8 cellular contexts compared by ENCODE assay signal in genomic region chr2:42098571-42099430, GRCh38. TPM values are rescaled to one million over a fixed set of nuclear protein-coding genes. Genes with fewer than 3 reads are reported as not detected.
DNase-seq lines count a peak whose midpoint lies in the region; ATAC-seq lines count a peak whose summit lies in the region.
"Had no signal": no experiment of that assay in that cellular context is flagged by ENCODE, and none has a peak within 500 bp of the region (broad histone marks: within the 10 kb centered on the region; RNA-seq: fewer than 3 reads in every experiment).

No MANE protein-coding gene starts in this region.

- H3K27ac ChIP-seq in stomach smooth muscle (ENCODE audit: low read length), result peak overlapping the region; percentile 55

- H3K36me3 ChIP-seq in stomach smooth muscle (ENCODE audit: control insufficient read depth in 2 of 2, insufficient read depth in 2 of 2, low read length in 2 of 2), result no peaks in the 10 kb centered on the region

- CTCF ChIA-PET in activated CD4-positive, alpha-beta memory T cell treated with anti-CD3 and anti-CD28 coated beads for 36 hours (lab: Charles Lee), result interaction anchor here (0.6 to 5.6 kb wide), 9 partner anchors 26 to 230 kb away, joined by 3 to 86 read pairs (median 4); no protein-coding TSS in a partner anchor

- peaks cover 19% of the 10 kb centered on the region for H3K4me1 ChIP-seq in stomach smooth muscle (ENCODE audit: control insufficient read depth, insufficient read depth, low read length)

- peak overlapping the region in 1 of 2 donors; percentile 12 for H3K9ac ChIP-seq in stomach smooth muscle (ENCODE audit: low read length in 2 of 2)

- H3K4me1 Mint-ChIP-seq in IgD-negative memory B cell, result peaks cover 48 to 59% (median 59%) of the 10 kb centered on the region in 3 donors
- H3K4me1 Mint-ChIP-seq in activated CD4-positive, alpha-beta memory T cell treated with anti-CD3 and anti-CD28 coated beads for 36 hours (ENCODE audit: low read depth), result peaks cover 51% of the 10 kb centered on the region

- H3K27ac Mint-ChIP-seq in IgD-negative memory B cell, result peak overlapping the region; percentile 85 to 98 (median 93)
- H3K27ac Mint-ChIP-seq in activated CD4-positive, alpha-beta memory T cell treated with anti-CD3 and anti-CD28 coated beads for 36 hours, result peak overlapping the region; percentile 44

- H3K36me3 Mint-ChIP-seq in IgD-negative memory B cell, result no peaks in the 10 kb centered on the region
- peaks cover 10% of the 10 kb centered on the region for H3K36me3 Mint-ChIP-seq in activated CD4-positive, alpha-beta memory T cell treated with anti-CD3 and anti-CD28 coated beads for 36 hours

- intact Hi-C loops in activated CD4-positive, alpha-beta memory T cell treated with anti-CD3 and anti-CD28 coated beads for 36 hours (cut with micrococcal nuclease), result loop anchor here (5.0 kb wide), 1 partner anchor 34 kb away; no protein-coding TSS in a partner anchor

- H3K27me3 Mint-ChIP-seq in IgD-negative memory B cell, result peaks cover under 1% of the 10 kb centered on the region
- H3K27me3 Mint-ChIP-seq in activated CD4-positive, alpha-beta memory T cell treated with anti-CD3 and anti-CD28 coated beads for 36 hours, result no peaks in the 10 kb centered on the region

- DNase-seq in activated CD4-positive, alpha-beta memory T cell treated with anti-CD3 and anti-CD28 coated beads for 36 hours, result no peak
- DNase-seq in left lobe of liver (ENCODE audit: low spot score), result peak; percentile 51
- DNase-seq in NCI-H226, result no peak
- DNase-seq in stimulated activated naive CD4-positive, alpha-beta T cell treated with Interleukin-2 at 50 U/mL for 16 hours (lab: John Stamatoyannopoulos, UW), result no peak

- no peaks in the 10 kb centered on the region for H3K27me3 ChIP-seq in stomach smooth muscle (ENCODE audit: control insufficient read depth in 1 of 2, insufficient read depth in 2 of 2, low read length in 2 of 2)

- H3K9me3 Mint-ChIP-seq in IgD-negative memory B cell, result peaks cover 0 to 6% (median 3%) of the 10 kb centered on the region in 3 donors
- peaks cover 13% of the 10 kb centered on the region for H3K9me3 Mint-ChIP-seq in activated CD4-positive, alpha-beta memory T cell treated with anti-CD3 and anti-CD28 coated beads for 36 hours

- peak overlapping the region; percentile 53 to 95 (median 74) for H3K4me3 Mint-ChIP-seq in IgD-negative memory B cell
- no peak overlapping the region for H3K4me3 Mint-ChIP-seq in activated CD4-positive, alpha-beta memory T cell treated with anti-CD3 and anti-CD28 coated beads for 36 hours

- H3K4me3 ChIP-seq in stomach smooth muscle (ENCODE audit: low read length in 2 of 2), result no peak overlapping the region

- ATAC-seq in left lobe of liver (no peak), HG03457 (IDR thresholded peaks at IDR 0.05; ENCODE audit: unreplicated experiment) (no peak)

- POLR2A ChIA-PET in activated CD4-positive, alpha-beta memory T cell treated with anti-CD3 and anti-CD28 coated beads for 36 hours (lab: Charles Lee), result no interaction called here

- peaks cover 0 to 2% of the 10 kb centered on the region in 2 donors for H3K9me3 ChIP-seq in stomach smooth muscle (ENCODE audit: control insufficient read depth in 2 of 2, low read length in 2 of 2)

RNA-seq across cellular contexts. Expression of gene PKDCC, which starts 51.0 kb away (rescaled TPM):
- not detected for polyA plus RNA-seq in IgD-negative memory B cell
- not detected for total RNA-seq in activated CD4-positive, alpha-beta memory T cell treated with anti-CD3 and anti-CD28 coated beads for 36 hours
- 14.2 TPM for total RNA-seq in left lobe of liver
- polyA plus RNA-seq: keratinocyte had no signal

Comparison
In these comparisons a context has a peak if more than half of its experiments do, and no peak if none do; other contexts are left out.
1. RNA of gene PKDCC, which starts 51.0 kb away (total RNA-seq): 14.2 TPM in left lobe of liver (single experiment); not detected in activated CD4-positive, alpha-beta memory T cell treated with anti-CD3 and anti-CD28 coated beads for 36 hours; every median in the first group is over 10 times any median in the second.